Comparison of ENCODE assay signal across 8 cellular contexts in the genomic region with DNA sequence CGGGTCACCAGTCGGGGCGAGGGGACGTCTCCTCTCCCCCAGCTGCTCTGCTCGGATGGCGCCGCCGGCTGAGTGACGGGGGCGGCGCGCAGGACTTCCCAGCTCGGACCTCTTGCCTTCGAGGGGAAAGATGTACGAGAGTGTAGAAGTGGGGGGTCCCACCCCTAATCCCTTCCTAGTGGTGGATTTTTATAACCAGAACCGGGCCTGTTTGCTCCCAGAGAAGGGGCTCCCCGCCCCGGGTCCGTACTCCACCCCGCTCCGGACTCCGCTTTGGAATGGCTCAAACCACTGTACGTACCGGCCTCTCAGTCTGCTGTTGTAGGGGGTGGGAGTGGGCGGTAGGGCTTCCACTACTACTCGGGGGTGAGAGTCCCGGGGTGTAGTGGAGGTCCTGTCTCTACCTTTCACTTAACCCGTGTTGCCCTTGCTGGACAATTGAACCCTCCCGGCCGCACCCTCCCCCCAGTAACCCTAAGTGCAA. TPM values are rescaled to one million over a fixed set of nuclear protein-coding genes. Genes with fewer than 3 reads are reported as not detected.
DNase-seq lines count a peak whose midpoint lies in the region; ATAC-seq and TF ChIP-seq lines count a peak whose summit lies in the region.

No MANE protein-coding gene starts in this region.

- CTCF ChIA-PET in HEK293 (lab: Yijun Ruan, JAX), result interaction anchor here (0.6 to 5.3 kb wide), 3 partner anchors 14 to 145 kb away, joined by 3 to 67 read pairs (median 7); no protein-coding TSS in a partner anchor

- H3K4me3 ChIP-seq in HEK293 (ENCODE audit: low read depth, low read length) (peak overlapping the region; percentile 69), iPS-11a (ENCODE audit: low read depth, low read length) (peak overlapping the region; percentile 33), skeletal muscle satellite cell (ENCODE audit: low read length) (peak overlapping the region; percentile 79)

- H3K36me3 ChIP-seq in HEK293 (ENCODE audit: control insufficient read depth in 2 of 2, insufficient read depth in 1 of 2, low read length in 2 of 2), result peaks cover 0 to 3% of the 10 kb centered on the region in 2 experiments; a peak in 2 of 3 replicates
- peaks cover 14% of the 10 kb centered on the region for H3K36me3 ChIP-seq in skeletal muscle satellite cell (ENCODE audit: insufficient read depth, low read length)

- H3K27me3 Mint-ChIP-seq in activated naive CD8-positive, alpha-beta T cell treated with anti-CD3 and anti-CD28 coated beads, Interleukin-2, amount 50 U/mL, for 24 hours, result no peaks in the 10 kb centered on the region

- H3K27ac Mint-ChIP-seq in activated naive CD8-positive, alpha-beta T cell treated with anti-CD3 and anti-CD28 coated beads, Interleukin-2, amount 50 U/mL, for 24 hours, result peak overlapping the region; percentile 48

- DNase-seq in activated naive CD8-positive, alpha-beta T cell treated with anti-CD3 and anti-CD28 coated beads, Interleukin-2, amount 50 U/mL, for 24 hours, result no peak
- DNase-seq in NOMO-1 (lab: John Stamatoyannopoulos, UW; ENCODE audit: unreplicated experiment in 2 of 2) (no peak), retina (no peak)
- DNase-seq in effector CD4-positive, alpha-beta T cell, result no peak

- peak overlapping the region; percentile 92 for H3K4me2 ChIP-seq in skeletal muscle satellite cell (ENCODE audit: low read length)

- no peaks in the 10 kb centered on the region for H3K27me3 ChIP-seq in skeletal muscle satellite cell (ENCODE audit: control insufficient read depth, insufficient read depth, low read length)

- H3K9me3 Mint-ChIP-seq in activated naive CD8-positive, alpha-beta T cell treated with anti-CD3 and anti-CD28 coated beads, Interleukin-2, amount 50 U/mL, for 24 hours, result no peaks in the 10 kb centered on the region

- POLR2A ChIA-PET in HEK293 (lab: Yijun Ruan, JAX), result interaction anchor here (0.6 to 4.4 kb wide), 6 partner anchors 12 to 198 kb away, joined by 3 to 33 read pairs (median 4); no protein-coding TSS in a partner anchor

- peaks cover 11% of the 10 kb centered on the region for H3K36me3 Mint-ChIP-seq in activated naive CD8-positive, alpha-beta T cell treated with anti-CD3 and anti-CD28 coated beads, Interleukin-2, amount 50 U/mL, for 24 hours (ENCODE audit: low read depth)

- H3K9ac ChIP-seq in skeletal muscle satellite cell (ENCODE audit: low read depth, low read length), result peak overlapping the region; percentile 86

- ATAC-seq in activated naive CD8-positive, alpha-beta T cell treated with anti-CD3 and anti-CD28 coated beads, Interleukin-2, amount 50 U/mL, for 24 hours, result no peak
- no peak for ATAC-seq in GM21717 (IDR thresholded peaks at IDR 0.05; ENCODE audit: unreplicated experiment)

- peaks cover 87% of the 10 kb centered on the region for H3K4me1 Mint-ChIP-seq in activated naive CD8-positive, alpha-beta T cell treated with anti-CD3 and anti-CD28 coated beads, Interleukin-2, amount 50 U/mL, for 24 hours

- H3K27ac ChIP-seq in HEK293 (ENCODE audit: extremely low read depth, low read depth, low read length), result peak overlapping the region; percentile 30; the same call in 1 of the 2 replicates

- no peak for TF ChIP-seq CTCF in HEK293 (tag by site-specific recombination; IDR thresholded peaks at IDR 0.05)

- H3K4me3 Mint-ChIP-seq in activated naive CD8-positive, alpha-beta T cell treated with anti-CD3 and anti-CD28 coated beads, Interleukin-2, amount 50 U/mL, for 24 hours, result peak overlapping the region; percentile 71

- peaks cover 28% of the 10 kb centered on the region for H3K4me1 ChIP-seq in HEK293 (ENCODE audit: control insufficient read depth, insufficient read depth, low read length)
- peaks cover 72% of the 10 kb centered on the region for H3K4me1 ChIP-seq in skeletal muscle satellite cell (ENCODE audit: control insufficient read depth, insufficient read depth, low read length)

- H3K9me3 ChIP-seq in HEK293 (ENCODE audit: control insufficient read depth, insufficient read depth, low read depth, low read length), result no peaks in the 10 kb centered on the region
- no peaks in the 10 kb centered on the region for H3K9me3 ChIP-seq in skeletal muscle satellite cell (replicated peaks; ENCODE audit: low read length)

TF ChIP-seq in HEK293, 187 proteins besides CTCF, POLR2A, EP300 and RAD21:
- TF ChIP-seq ZNF350 (tag by site-specific recombination; IDR thresholded peaks at IDR 0.05) (no peak), ZBTB21 (tag by site-specific recombination; IDR thresholded peaks at IDR 0.05) (no peak), KLF10 (tag by site-specific recombination; IDR thresholded peaks at IDR 0.05) (no peak), ZSCAN23 (tag by site-specific recombination; IDR thresholded peaks at IDR 0.05) (no peak), ZNF600 (tag by site-specific recombination; IDR thresholded peaks at IDR 0.05) (peak; percentile 90), GLIS2 (tag by site-specific recombination; IDR thresholded peaks at IDR 0.05) (0 out of 2 replicates have a peak, but pooled peaks have one; percentile 37)

RNA-seq across cellular contexts. Expression of a gene that starts 21.9 kb away (rescaled TPM):
- 0.22 and 0.25 TPM in 2 replicates for total RNA-seq in skeletal muscle satellite cell (2012; rRNA removed)

RNA-seq across cellular contexts. Expression of a gene that starts 33.6 kb away (rescaled TPM):
- total RNA-seq in skeletal muscle satellite cell (2012; rRNA removed), result 11.2 and 17.0 TPM in 2 replicates

RNA-seq across cellular contexts. Expression of a gene that starts 54.9 kb away (rescaled TPM):
- total RNA-seq in skeletal muscle satellite cell (2012; rRNA removed), result 22.1 and 22.6 TPM in 2 replicates
